Comparison of ENCODE assay signal across 9 cellular contexts in genomic region chr2:196268022-196268421, GRCh38.
DNase-seq lines count a peak whose midpoint lies in the region; FAIRE-seq and TF ChIP-seq lines count a peak whose summit lies in the region.
"Had no signal": no experiment of that assay in that cellular context is flagged by ENCODE, and none has a peak within 500 bp of the region (broad histone marks: within the 10 kb centered on the region; RNA-seq: fewer than 3 reads in every experiment).

No MANE protein-coding gene starts in this region.

- H3K4me2 ChIP-seq in endothelial cell of umbilical vein (ENCODE audit: insufficient read depth, low read length) = peak overlapping the region; percentile 60

- dilution Hi-C loops in endothelial cell of umbilical vein (cut with MboI; ENCODE audit: extremely low pct_ligation_motif_present, low sequenced_read_pairs) = no loop called here

- H4K20me1 ChIP-seq in endothelial cell of umbilical vein (replicated peaks; ENCODE audit: control insufficient read depth, extremely low read depth, insufficient read depth, low read length) = no peaks in the 10 kb centered on the region

- CTCF ChIA-PET in endothelial cell of umbilical vein (lab: Charles Lee) = interaction anchor here (1.6 to 2.4 kb wide), 3 partner anchors 9 to 190 kb away, joined by 5 to 10 read pairs (median 9); no protein-coding TSS in a partner anchor

- no peaks in the 10 kb centered on the region for H3K27me3 Mint-ChIP-seq in nephron progenitor cell (ENCODE audit: low read depth, poor library complexity)

- intact Hi-C loops in endothelial cell of umbilical vein (cut with micrococcal nuclease) = loop anchor here (2.0 kb wide), 1 partner anchor 97 kb away; the partner anchor contains the start of gene STK17B

- no peaks in the 10 kb centered on the region for H3K9me1 ChIP-seq in endothelial cell of umbilical vein (replicated peaks; ENCODE audit: control insufficient read depth, extremely low read depth, insufficient read depth, low read length)

- POLR2A ChIA-PET in endothelial cell of umbilical vein (lab: Charles Lee) = no interaction called here

- H3K27ac ChIP-seq in SJSA1 (peak overlapping the region; percentile 55), endothelial cell of umbilical vein (ENCODE audit: insufficient read depth, low read depth, low read length) (peak overlapping the region; percentile 71), small intestine (ENCODE audit: low read depth in 1 of 2, low read length in 1 of 2) (peak overlapping the region in 1 of 2 donors; percentile 64), WERI-Rb-1 (no peak overlapping the region)
- H3K27ac ChIP-seq: 22Rv1 had no signal

- H3K27ac Mint-ChIP-seq in nephron progenitor cell = no peak overlapping the region

- H3K4me1 Mint-ChIP-seq in nephron progenitor cell = no peaks in the 10 kb centered on the region

- TF ChIP-seq POLR2A in endothelial cell of umbilical vein (IDR thresholded peaks at IDR 0.05; ENCODE audit: low read depth, low read length) = peak; percentile 29

- DNase-seq in NOMO-1 treated with DMSO at 0.1 percent for 48 hours (lab: John Stamatoyannopoulos, UW; ENCODE audit: unreplicated experiment) (peak; percentile 40), NOMO-1 treated with dmso at 0.1 percent for 144 hours (lab: John Stamatoyannopoulos, UW; ENCODE audit: unreplicated experiment) (no peak), SJSA1 (ENCODE audit: low read depth in 1 of 2, low spot score in 2 of 2) (no peak), endothelial cell of umbilical vein (ENCODE audit: low read depth, low spot score) (peak; percentile 45), small intestine (peak; percentile 29), ureter (ENCODE audit: low spot score) (no peak), nephron progenitor cell (no peak), WERI-Rb-1 (no peak)

- H3K79me2 ChIP-seq in endothelial cell of umbilical vein (ENCODE audit: control insufficient read depth, insufficient read depth, low read length) = peaks cover 23% of the 10 kb centered on the region

- H3K4me1 ChIP-seq in SJSA1 (replicated peaks) = peaks cover 37% of the 10 kb centered on the region
- peaks cover 52% of the 10 kb centered on the region for H3K4me1 ChIP-seq in endothelial cell of umbilical vein (ENCODE audit: control insufficient read depth, extremely low read depth, insufficient read depth, low read length)
- H3K4me1 ChIP-seq in small intestine (ENCODE audit: control insufficient read depth in 2 of 2, insufficient read depth in 1 of 2, low read depth in 1 of 2, low read length in 1 of 2) = peaks cover 2 to 19% of the 10 kb centered on the region in 2 donors

- H3K36me3 ChIP-seq in SJSA1 (no peaks in the 10 kb centered on the region), endothelial cell of umbilical vein (ENCODE audit: control insufficient read depth in 2 of 2, extremely low read depth in 1 of 2, insufficient read depth in 2 of 2, low read length in 2 of 2) (peaks cover 0 to 35% of the 10 kb centered on the region in 2 experiments), small intestine (ENCODE audit: control insufficient read depth in 2 of 2, insufficient read depth in 2 of 2, low read length in 2 of 2) (no peaks in the 10 kb centered on the region), WERI-Rb-1 (no peaks in the 10 kb centered on the region)

- no peak overlapping the region for H2AFZ ChIP-seq in endothelial cell of umbilical vein (ENCODE audit: low read depth, low read length)

- H3K9me3 ChIP-seq in SJSA1 (replicated peaks) (no peaks in the 10 kb centered on the region), endothelial cell of umbilical vein (replicated peaks; ENCODE audit: control insufficient read depth, insufficient read depth, low read length) (no peaks in the 10 kb centered on the region), small intestine (ENCODE audit: control insufficient read depth, low read depth) (no peaks in the 10 kb centered on the region), WERI-Rb-1 (ENCODE audit: severe bottlenecking) (no peaks in the 10 kb centered on the region)

- H3K4me3 ChIP-seq in SJSA1 (no peak overlapping the region), endothelial cell of umbilical vein (replicated peaks in 1 of 3; ENCODE audit: insufficient read depth in 1 of 3, low read depth in 1 of 3, low read length in 3 of 3) (no peak overlapping the region), small intestine (ENCODE audit: low read depth in 1 of 2, low read length in 2 of 2) (no peak overlapping the region), WERI-Rb-1 (ENCODE audit: low read depth, low read length) (no peak overlapping the region)

- no TSS peak for BruUV-seq in endothelial cell of umbilical vein (replicated peaks; lab: Mats Ljungman, UMichigan)

- no peaks in the 10 kb centered on the region for H3K9me3 Mint-ChIP-seq in nephron progenitor cell

- FAIRE-seq in endothelial cell of umbilical vein (lab: Jason Lieb, UNC) = no peak
- FAIRE-seq in small intestine (lab: Jason Lieb, UNC) = peak; percentile 41

- WGBS in small intestine, 3 donors = 10 to 15% (median 13%) methylated on average over 1 of the region's 1 CpG

- TF ChIP-seq CTCF in endothelial cell of umbilical vein (IDR thresholded peaks at IDR 0.05; ENCODE audit: extremely low read depth in 1 of 2, insufficient read depth in 1 of 2, low read depth in 1 of 2, low read length in 2 of 2) (no peak), nephron progenitor cell (IDR thresholded peaks at IDR 0.05) (no peak), WERI-Rb-1 (IDR thresholded peaks at IDR 0.05; ENCODE audit: low read depth, low read length) (no peak)

- H3K9ac ChIP-seq in endothelial cell of umbilical vein (replicated peaks; ENCODE audit: extremely low read depth, insufficient read depth, low read length) = peak overlapping the region; percentile 30

- H3K27me3 ChIP-seq in SJSA1 (replicated peaks) = no peaks in the 10 kb centered on the region
- H3K27me3 ChIP-seq in endothelial cell of umbilical vein (ENCODE audit: control insufficient read depth in 2 of 2, insufficient read depth in 2 of 2, low read length in 2 of 2) = no peaks in the 10 kb centered on the region
- no peaks in the 10 kb centered on the region for H3K27me3 ChIP-seq in small intestine (ENCODE audit: control insufficient read depth in 2 of 2, insufficient read depth in 2 of 2, low read length in 2 of 2)
- H3K27me3 ChIP-seq in WERI-Rb-1 (ENCODE audit: insufficient read depth, low read depth, severe bottlenecking) = no peaks in the 10 kb centered on the region

- no peak overlapping the region for H3K4me3 Mint-ChIP-seq in nephron progenitor cell

- peaks cover 9% of the 10 kb centered on the region for H3K36me3 Mint-ChIP-seq in nephron progenitor cell (ENCODE audit: low read depth)

TF ChIP-seq in endothelial cell of umbilical vein, 7 proteins besides CTCF, POLR2A, EP300 and RAD21:
- TF ChIP-seq GATA2 (IDR thresholded peaks at IDR 0.05; ENCODE audit: insufficient read depth, insufficient read length, low read depth, low read length) = no peak
- no peak for TF ChIP-seq FOS (IDR thresholded peaks at IDR 0.05; ENCODE audit: borderline replicate concordance, insufficient read depth, low read length)
- TF ChIP-seq JUN (IDR thresholded peaks at IDR 0.05; ENCODE audit: borderline replicate concordance, insufficient read depth, insufficient read length, low read depth) = no peak
- TF ChIP-seq, protein P1, sequence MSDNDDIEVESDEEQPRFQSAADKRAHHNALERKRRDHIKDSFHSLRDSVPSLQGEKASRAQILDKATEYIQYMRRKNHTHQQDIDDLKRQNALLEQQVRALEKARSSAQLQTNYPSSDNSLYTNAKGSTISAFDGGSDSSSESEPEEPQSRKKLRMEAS (IDR thresholded peaks at IDR 0.05; ENCODE audit: insufficient read depth, insufficient read length) = no peak
- TF ChIP-seq EZH2 (IDR thresholded peaks at IDR 0.05; ENCODE audit: borderline replicate concordance, low read depth, low read length, severe bottlenecking) = no peak
- TF ChIP-seq POLR2AphosphoS5 (IDR thresholded peaks at IDR 0.05; ENCODE audit: insufficient read depth, low read depth, low read length) = no peak
- TF ChIP-seq MYC (IDR thresholded peaks at IDR 0.05; ENCODE audit: low read depth, low read length) = no peak
TF ChIP-seq in endothelial cell of umbilical vein: peak in this region for 0.

Comparison
In these comparisons a context has a peak if more than half of its experiments do, and no peak if none do; other contexts are left out.
1. DNase-seq: peak in NOMO-1 treated with DMSO at 0.1 percent for 48 hours (single experiment), endothelial cell of umbilical vein (single experiment) and small intestine (single experiment); none in NOMO-1 treated with dmso at 0.1 percent for 144 hours (single experiment), SJSA1 (0 of 2), ureter (single experiment), nephron progenitor cell (single experiment) and WERI-Rb-1 (single experiment).